ENCODE assay signal across 24 cellular contexts in the genomic region with DNA sequence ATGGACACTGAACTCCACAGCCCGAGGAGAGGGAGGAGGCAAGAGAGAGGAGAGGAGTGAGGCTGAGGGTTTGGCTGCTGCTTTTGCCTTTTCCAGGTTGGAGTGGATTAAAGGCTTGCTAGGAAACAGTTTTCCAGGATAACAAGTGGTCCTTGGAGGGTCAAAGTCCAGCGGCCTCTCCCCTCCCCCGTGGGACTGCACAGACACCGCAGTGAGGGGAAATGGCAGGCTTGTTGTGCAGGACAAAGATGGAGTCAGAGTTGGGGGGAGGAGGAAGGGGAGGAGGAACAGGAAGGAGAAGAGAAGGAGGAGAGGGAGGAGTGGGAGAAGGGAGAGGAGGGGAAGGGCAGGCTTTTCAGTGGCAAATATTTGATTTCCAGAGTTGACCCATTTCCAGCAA.
"Had no signal": no experiment of that assay in that cellular context is flagged by ENCODE, and none has a peak within 500 bp of the region (broad histone marks: within the 10 kb centered on the region; RNA-seq: fewer than 3 reads in every experiment).

No MANE protein-coding gene starts in this region.

- FAIRE-seq: RCC 7860 had no signal

- H3K27ac ChIP-seq: breast epithelium, SJSA1, WERI-Rb-1 had no signal

- H3K4me1 ChIP-seq: breast epithelium had no signal

- H3K4me3 ChIP-seq: breast epithelium, MG63, SJSA1 had no signal

- H3K9me3 ChIP-seq: breast epithelium, MG63, SJSA1 had no signal

- ATAC-seq: activated CD4-positive, CD25-positive, alpha-beta regulatory T cell treated with anti-CD3 and anti-CD28 coated beads, Interleukin-2, amount 50 U/mL, for 24 hours; activated CD8-positive, alpha-beta T cell treated with anti-CD3 and anti-CD28 coated beads for 36 hours; activated T-cell treated with anti-CD3 and anti-CD28 coated beads, Interleukin-2, amount 50 U/mL, for 72 hours; T-cell had no signal

- DNase-seq: activated CD4-positive, alpha-beta T cell treated with anti-CD3 and anti-CD28 coated beads for 4 hours; activated CD8-positive, alpha-beta memory T cell treated with anti-CD3 and anti-CD28 coated beads, Interleukin-2, amount 50 U/mL, for 4 hours; activated CD8-positive, alpha-beta T cell treated with anti-CD3 and anti-CD28 coated beads for 36 hours; activated naive CD4-positive, alpha-beta T cell treated with anti-CD3 and anti-CD28 coated beads, Interleukin-2, amount 50 U/mL, for 16 hours; activated naive CD8-positive, alpha-beta T cell treated with anti-CD3 and anti-CD28 coated beads, Interleukin-2, amount 10 ng/mL, durations not matched to agents 7 days and 5 days; activated T-cell treated with anti-CD3 and anti-CD28 coated beads, Interleukin-2, amount 50 U/mL, for 72 hours; aorta; caudate nucleus; MG63; MV-4-11; NCI-H1092 treated with DMSO at 0.1 percent for 48 hours; NCI-H1417 treated with DMSO at 0.1 percent for 48 hours; NCI-H1694 treated with DMSO at 0.1 percent for 48 hours; NCI-H2029 treated with DMSO at 0.1 percent for 48 hours; NCI-H510A treated with DMSO at 0.1 percent for 48 hours; SHP77; T-cell; T-helper 2 cell; T1000; WERI-Rb-1 had no signal

- H3K36me3 ChIP-seq: breast epithelium, MG63, SJSA1, WERI-Rb-1 had no signal
